In the genomic region with DNA sequence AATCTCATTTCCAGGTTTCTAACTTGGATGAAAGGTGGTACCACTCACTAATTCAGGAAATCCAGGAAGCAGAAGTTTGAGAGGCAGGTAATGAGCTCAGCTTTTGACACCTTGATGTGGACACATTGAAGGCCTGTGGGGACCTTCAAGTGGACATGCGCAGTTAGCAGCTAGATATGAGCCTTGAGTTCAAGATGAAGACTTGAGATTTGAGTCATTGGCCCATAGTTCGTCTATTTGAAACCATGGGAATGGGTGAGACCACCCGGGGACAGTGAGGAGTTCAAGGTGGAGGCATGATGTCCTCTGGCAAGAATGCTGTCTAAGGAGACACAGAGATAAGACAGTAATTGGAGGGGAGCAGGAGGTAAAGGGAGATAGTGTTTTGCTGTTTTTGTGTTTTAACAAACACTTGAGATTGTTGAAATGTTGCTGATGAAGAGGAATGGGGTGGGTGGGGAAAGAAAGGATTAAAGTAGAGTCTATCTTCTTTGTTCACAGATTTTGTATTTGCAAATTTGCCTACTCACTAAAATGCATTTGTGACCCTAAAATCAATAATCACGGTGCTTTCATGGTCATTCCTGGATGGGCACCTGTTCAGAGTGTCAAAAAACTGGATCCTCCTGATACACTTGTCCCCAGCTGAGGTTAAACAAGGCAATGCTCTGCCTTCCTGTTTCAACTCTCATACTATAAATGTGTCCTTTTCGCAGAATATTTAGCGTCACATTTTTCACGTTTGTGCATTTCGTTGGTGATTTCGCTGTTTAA, we compare ENCODE assay signal across 20 cellular contexts.
"Had no signal": no experiment of that assay in that cellular context is flagged by ENCODE, and none has a peak within 500 bp of the region (broad histone marks: within the 10 kb centered on the region; RNA-seq: fewer than 3 reads in every experiment).

No MANE protein-coding gene starts in this region.

- H3K9me3 ChIP-seq: SK-N-SH had no signal

- H3K4me3 ChIP-seq: cardiac muscle cell had no signal

- H3K27me3 ChIP-seq: brain microvascular endothelial cell, cardiac muscle cell had no signal

- H3K36me3 Mint-ChIP-seq: activated CD4-positive, alpha-beta memory T cell treated with anti-CD3 and anti-CD28 coated beads for 36 hours had no signal

- DNase-seq: activated CD4-positive, CD25-positive, alpha-beta regulatory T cell treated with anti-CD3 and anti-CD28 coated beads, Interleukin-2, amount 50 U/mL, for 72 hours; activated CD8-positive, alpha-beta memory T cell treated with anti-CD3 and anti-CD28 coated beads for 24 hours; activated effector memory CD4-positive, alpha-beta T cell treated with anti-CD3 and anti-CD28 coated beads, Interleukin-2, amount 50 U/mL, for 16 hours; activated naive CD4-positive, alpha-beta T cell treated with Interleukin-2 at 50 U/mL for 16 hours; activated T-cell treated with anti-CD3 and anti-CD28 coated beads, Interleukin-2, amount 50 U/mL, for 4 hours; brain microvascular endothelial cell; NCI-H1105 treated with DMSO at 0.1 percent for 48 hours; NCI-H1436 treated with DMSO at 0.1 percent for 48 hours; NCI-H187; NCI-H2081 treated with DMSO at 0.1 percent for 48 hours; NCI-H226; NCI-H526; NCI-H774; SIG-M5; SK-N-SH; SW 1271 had no signal

- H3K27ac ChIP-seq: brain microvascular endothelial cell, cardiac muscle cell had no signal

- H3K36me3 ChIP-seq: brain microvascular endothelial cell, cardiac muscle cell had no signal

- H3K27ac Mint-ChIP-seq: activated CD4-positive, alpha-beta memory T cell treated with anti-CD3 and anti-CD28 coated beads for 36 hours; activated naive CD4-positive, alpha-beta T cell treated with anti-CD3 and anti-CD28 coated beads, Interleukin-2, amount 50 U/mL, for 72 hours; WTC11 had no signal

- ATAC-seq: activated naive CD4-positive, alpha-beta T cell treated with anti-CD3 and anti-CD28 coated beads, Interleukin-2, amount 50 U/mL, for 72 hours; activated T-cell treated with anti-CD3 and anti-CD28 coated beads, Interleukin-2, amount 50 U/mL, for 4 hours; WTC11 had no signal

- H3K4me3 Mint-ChIP-seq: activated CD4-positive, alpha-beta memory T cell treated with anti-CD3 and anti-CD28 coated beads for 36 hours; activated T-cell treated with anti-CD3 and anti-CD28 coated beads, Interleukin-2, amount 50 U/mL, for 4 hours; WTC11 had no signal

- H3K9ac ChIP-seq: SK-N-SH had no signal

- H3K4me2 ChIP-seq: SK-N-SH had no signal
